ENCODE assay signal across 14 cellular contexts in the genomic region with DNA sequence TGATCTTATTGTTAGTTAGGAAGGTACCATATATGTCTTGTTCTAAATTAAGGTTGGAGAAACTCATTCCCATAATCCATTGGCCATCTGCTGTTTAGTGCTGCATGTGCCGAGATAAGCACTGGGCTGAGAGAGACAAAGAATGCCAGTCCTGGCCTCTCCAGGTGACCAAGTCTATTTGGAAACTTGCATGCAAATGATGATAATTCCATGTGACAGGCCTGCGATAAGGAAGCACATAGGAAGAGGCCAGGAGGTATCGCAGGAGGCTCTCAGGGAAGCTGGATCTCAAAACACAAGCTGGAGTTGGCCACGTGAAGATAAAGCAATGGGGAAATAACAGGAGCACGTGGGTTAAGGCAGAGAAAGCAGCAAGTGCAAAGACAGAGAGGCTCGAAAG. TPM values are rescaled to one million over a fixed set of nuclear protein-coding genes. Genes with fewer than 3 reads are reported as not detected.
DNase-seq lines count a peak whose midpoint lies in the region; ATAC-seq, FAIRE-seq and TF ChIP-seq lines count a peak whose summit lies in the region.
"Had no signal": no experiment of that assay in that cellular context is flagged by ENCODE, and none has a peak within 500 bp of the region (broad histone marks: within the 10 kb centered on the region; RNA-seq: fewer than 3 reads in every experiment).

No MANE protein-coding gene starts in this region.

- FAIRE-seq in K562 (lab: Jason Lieb, UNC), result no peak
- FAIRE-seq: D721Med, islet of Langerhans had no signal

- CTCF ChIA-PET in K562 (lab: Yijun Ruan, JAX; ENCODE audit: low intra/inter-chr PET ratio), result interaction anchor here (0.8 to 1.8 kb wide), 2 partner anchors 478 to 480 kb away, joined by 4 to 21 read pairs; no protein-coding TSS in a partner anchor

- no peaks in the 10 kb centered on the region for H3K9me3 Mint-ChIP-seq in naive B cell
- H3K9me3 Mint-ChIP-seq: naive thymus-derived CD8-positive, alpha-beta T cell had no signal

- peak overlapping the region in 1 of 8 donors; percentile 60 for H3K4me3 Mint-ChIP-seq in naive B cell

- H4K20me1 ChIP-seq in DOHH2 (ENCODE audit: control insufficient read depth, insufficient read depth, low read depth, low read length) (no peaks in the 10 kb centered on the region), K562 (replicated peaks; ENCODE audit: control insufficient read depth, insufficient read depth, low read length) (peaks cover 5% of the 10 kb centered on the region; the same call in 1 of the 2 replicates)

- POLR2A ChIA-PET in K562 (lab: Yijun Ruan, JAX), result interaction anchor here (0.9 kb wide), 1 partner anchor 16 kb away, joined by 3 read pairs; no protein-coding TSS in a partner anchor

- H2AFZ ChIP-seq in K562 (ENCODE audit: low read depth, low read length), result no peak overlapping the region

- H3K4me2 ChIP-seq in DOHH2 (ENCODE audit: low read length) (peak overlapping the region; percentile 49; the same call in 1 of the 2 replicates), K562 (ENCODE audit: insufficient read depth, low read length) (no peak overlapping the region)

- no peaks in the 10 kb centered on the region for H3K27me3 Mint-ChIP-seq in naive B cell
- H3K27me3 Mint-ChIP-seq: naive thymus-derived CD8-positive, alpha-beta T cell had no signal

- H3K36me3 Mint-ChIP-seq in naive B cell, result no peaks in the 10 kb centered on the region
- H3K36me3 Mint-ChIP-seq: naive thymus-derived CD8-positive, alpha-beta T cell had no signal

- no peak for TF ChIP-seq EP300 in K562 (IDR thresholded peaks at IDR 0.05; ENCODE audit: low read length)

- H3K9ac ChIP-seq in K562 (ENCODE audit: insufficient read depth in 1 of 2, low read depth in 2 of 2, low read length in 2 of 2), result no peak overlapping the region

- no peak for ATAC-seq in K562
- no peak for ATAC-seq in naive B cell (ENCODE audit: low read depth in 2 of 2)
- no peak for ATAC-seq in HG02981 (IDR thresholded peaks at IDR 0.05; ENCODE audit: unreplicated experiment)
- no peak for ATAC-seq in HG02970 (IDR thresholded peaks at IDR 0.05; ENCODE audit: low FRiP score, unreplicated experiment)

- peaks cover 13% of the 10 kb centered on the region for H3F3A ChIP-seq in DOHH2 (ENCODE audit: control insufficient read depth, insufficient read depth)

- H3K4me3 ChIP-seq in DOHH2 (ENCODE audit: low read length), result no peak overlapping the region
- no peak overlapping the region for H3K4me3 ChIP-seq in K562
- H3K4me3 ChIP-seq: cardiac muscle cell, lower lobe of right lung, thoracic aorta had no signal

- intact Hi-C loops in K562 (cut with micrococcal nuclease), result loop anchor here (1.0 to 10.0 kb wide), 3 partner anchors 76 to 479 kb away; no protein-coding TSS in a partner anchor

- H3K4me1 ChIP-seq in DOHH2 (ENCODE audit: control insufficient read depth, low read length) (peaks cover 34% of the 10 kb centered on the region), K562 (replicated peaks in 1 of 2; ENCODE audit: control insufficient read depth in 2 of 2, insufficient read depth in 2 of 2, low read length in 2 of 2) (no peaks in the 10 kb centered on the region; a peak in 1 of 5 replicates)

- no peak for TF ChIP-seq POLR2A in K562 (conservative IDR thresholded peaks at IDR 0.05)

- no peaks in the 10 kb centered on the region for H3K9me3 ChIP-seq in DOHH2 (ENCODE audit: control insufficient read depth, insufficient read depth, low read length)
- no peaks in the 10 kb centered on the region for H3K9me3 ChIP-seq in K562 (replicated peaks; ENCODE audit: control insufficient read depth, insufficient read depth, low read depth, low read length)
- H3K9me3 ChIP-seq: lower lobe of right lung, thoracic aorta had no signal

- TF ChIP-seq CTCF in DOHH2 (IDR thresholded peaks at IDR 0.05; ENCODE audit: low read depth, low read length, poor library complexity, severe bottlenecking) (no peak), K562 (IDR thresholded peaks at IDR 0.05 in 2 of 3, conservative IDR thresholded peaks at IDR 0.05 in 1 of 3; ENCODE audit: insufficient read depth in 2 of 3, low read depth in 1 of 3, low read length in 3 of 3) (no peak)

- no peaks in the 10 kb centered on the region for H3K79me2 ChIP-seq in DOHH2 (ENCODE audit: control insufficient read depth, low read length)
- no peaks in the 10 kb centered on the region for H3K79me2 ChIP-seq in K562 (ENCODE audit: control insufficient read depth, insufficient read depth, low read length)

- H3K9me1 ChIP-seq in K562 (ENCODE audit: control insufficient read depth, insufficient read depth, low read length), result no peaks in the 10 kb centered on the region

- H3K27ac ChIP-seq in DOHH2 (ENCODE audit: low read depth, low read length), result no peak overlapping the region
- no peak overlapping the region for H3K27ac ChIP-seq in K562 (ENCODE audit: extremely low read depth, low read depth, low read length)
- H3K27ac ChIP-seq: lower lobe of right lung, thoracic aorta had no signal

- peak overlapping the region in 4 of 6 donors; percentile 79 to 89 (median 83) for H3K27ac Mint-ChIP-seq in naive B cell

- H3K36me3 ChIP-seq in DOHH2 (ENCODE audit: control insufficient read depth, low read length) (no peaks in the 10 kb centered on the region), K562 (ENCODE audit: control insufficient read depth, insufficient read depth, low read length) (no peaks in the 10 kb centered on the region)
- H3K36me3 ChIP-seq: cardiac muscle cell, thoracic aorta had no signal

- H3K4me1 Mint-ChIP-seq in naive B cell, result peaks cover 21 to 28% (median 24%) of the 10 kb centered on the region in 3 donors

- no TSS peak for BruUV-seq in K562 (replicated peaks; lab: Mats Ljungman, UMichigan)

- in situ Hi-C loops in K562 (cut with MboI), result loop anchor here (25.0 kb wide), 1 partner anchor 931 kb away; no protein-coding TSS in a partner anchor

- no peak for TF ChIP-seq RAD21 in K562 (CRISPR knock-in tag; conservative IDR thresholded peaks at IDR 0.05 in 1 of 2, IDR thresholded peaks at IDR 0.05 in 1 of 2)

- H3K27me3 ChIP-seq in DOHH2 (ENCODE audit: control insufficient read depth, low read length), result no peaks in the 10 kb centered on the region
- peaks cover 17 to 32% of the 10 kb centered on the region in 2 experiments; a peak in 4 of 5 replicates for H3K27me3 ChIP-seq in K562 (ENCODE audit: control insufficient read depth in 2 of 2, insufficient read depth in 2 of 2, low read length in 2 of 2)
- H3K27me3 ChIP-seq: cardiac muscle cell had no signal

- 2% methylated on average over 6 of the region's 6 CpGs for WGBS in K562 (ENCODE audit: insufficient coverage, low coverage, missing lambda C conversion rate)

- H3K9me2 ChIP-seq in DOHH2 (replicated peaks; ENCODE audit: control insufficient read depth, low read length), result no peaks in the 10 kb centered on the region

- peak; percentile 77 for DNase-seq in NCI-H524 treated with DMSO at 0.1 percent for 48 hours (lab: John Stamatoyannopoulos, UW)
- DNase-seq in K562 (ENCODE audit: extremely low read depth in 1 of 4, low spot score in 3 of 4), result no peak
- DNase-seq in naive B cell, result no peak
- DNase-seq in globus pallidus (ENCODE audit: low spot score), result no peak
- no peak for DNase-seq in NCI-H1092 (lab: John Stamatoyannopoulos, UW)
- DNase-seq: lower lobe of right lung had no signal

TF ChIP-seq in K562, 482 proteins besides CTCF, POLR2A, EP300 and RAD21:
- TF ChIP-seq TAL1 (IDR thresholded peaks at IDR 0.05), result peak; percentile 19; the same call in 1 of the 2 replicates
- no peak for TF ChIP-seq ZNF436 (CRISPR knock-in tag; IDR thresholded peaks at IDR 0.05)
- TF ChIP-seq TEAD4 (IDR thresholded peaks at IDR 0.05; ENCODE audit: low read length), result peak; percentile 30; the same call in 1 of the 2 replicates
- no peak for TF ChIP-seq TEAD4 (CRISPR knock-in tag; IDR thresholded peaks at IDR 0.05; ENCODE audit: borderline replicate concordance)
- TF ChIP-seq TCF3 (CRISPR knock-in tag; IDR thresholded peaks at IDR 0.05), result peak; percentile 37; the same call in 1 of the 2 replicates
- TF ChIP-seq CBFA2T3 (IDR thresholded peaks at IDR 0.05), result peak; percentile 60
- peak; percentile 56 for TF ChIP-seq CBFA2T2 (conservative IDR thresholded peaks at IDR 0.05)
- TF ChIP-seq SOX6 (IDR thresholded peaks at IDR 0.05), result no peak

RNA-seq across cellular contexts. Expression of a gene that starts 39.7 kb away (rescaled TPM):
- not detected in 2 replicates for total RNA-seq in K562 (2011; cell fraction: chromatin; rRNA removed; ENCODE audit: low replicate concordance)
- not detected in 2 replicates for total RNA-seq in K562 (2011; cell fraction: nucleolus; rRNA removed)
- not detected in 2 replicates for total RNA-seq in K562 (2011; cell fraction: nucleoplasm; rRNA removed)
- not detected in 2 replicates for total RNA-seq in K562 (2014; rRNA removed)
- total RNA-seq in K562 (2014; rRNA removed; fragmentation: Illumina TruSeq; extraction: Trizol), result 0.03 TPM in 1 of 2 replicates, not detected in the other
- total RNA-seq in K562 (2015; rRNA removed; fragmentation: Illumina TruSeq; extraction: Trizol), result not detected in 2 replicates
- total RNA-seq in K562 (2021), result 0.24 and 0.45 TPM in 2 replicates
- not detected in 2 replicates for polyA plus RNA-seq in K562 (2011; rRNA removed)
- not detected in 2 replicates for polyA plus RNA-seq in K562 (2011; cell fraction: cytosol; rRNA removed)
- not detected in 2 replicates for polyA plus RNA-seq in K562 (2011; cell fraction: nucleus; rRNA removed)
- 0.01 TPM in 1 of 2 replicates, not detected in the other for polyA plus RNA-seq in K562 (2012)
- polyA plus RNA-seq in K562 (2014; fragmentation: Illumina TruSeq; extraction: Trizol), result not detected in 2 replicates
- polyA plus RNA-seq in K562 (2014; fragmentation: Nextera tagmentation; extraction: Ambion mirVana), result under 1 TPM in 1 of 2 experiments, not detected in 1; 0.01 TPM
- polyA plus RNA-seq in K562 (2014; rRNA removed), result not detected in 2 replicates
- polyA minus RNA-seq in K562 (2011; rRNA and poly(A)+ RNA removed), result not detected in 2 replicates
- not detected in 2 replicates for polyA minus RNA-seq in K562 (2011; cell fraction: cytosol; rRNA and poly(A)+ RNA removed)
- not detected in 2 replicates for polyA minus RNA-seq in K562 (2011; cell fraction: nucleus; rRNA and poly(A)+ RNA removed)
- polyA plus RNA-seq in naive B cell (ENCODE audit: low read depth in 6 of 6), result under 1 TPM in 4 of 6 donors, not detected in 2; 0.08 to 0.32 (median 0.22) TPM
